Comparison of ENCODE assay signal across 2 cellular contexts in the genomic region with DNA sequence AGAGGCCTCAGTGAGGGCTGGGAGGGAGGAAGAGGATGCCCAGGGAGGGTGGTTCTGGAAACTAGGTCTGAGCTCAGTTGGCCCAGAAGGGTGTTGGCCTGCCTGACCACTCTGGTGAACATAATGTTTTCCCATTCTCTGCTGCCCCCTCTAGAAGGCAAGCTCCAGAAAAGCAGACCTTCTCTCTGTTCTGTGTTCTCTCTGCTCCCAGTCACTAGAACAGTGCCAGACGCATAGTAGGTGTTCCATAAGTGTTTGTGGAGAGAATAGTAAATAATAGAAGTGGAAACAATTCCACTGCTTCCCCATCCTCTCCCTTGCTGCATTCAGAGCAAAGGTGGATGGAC.
TF ChIP-seq lines count a peak whose summit lies in the region.

No MANE protein-coding gene starts in this region.

TF ChIP-seq in SK-N-SH, 30 proteins besides CTCF, POLR2A, EP300 and RAD21 (continued from another document):
- TF ChIP-seq REST (IDR thresholded peaks at IDR 0.05; ENCODE audit: low read depth, low read length) (no peak), FOXM1 (IDR thresholded peaks at IDR 0.05; ENCODE audit: low read depth) (no peak), EZH2phosphoT487 (IDR thresholded peaks at IDR 0.05; ENCODE audit: borderline replicate concordance, low read depth) (no peak), RCOR1 (IDR thresholded peaks at IDR 0.05; ENCODE audit: low read length) (no peak), RXRA (IDR thresholded peaks at IDR 0.05; ENCODE audit: borderline replicate concordance, low read depth) (no peak), FOSL2 (IDR thresholded peaks at IDR 0.05; ENCODE audit: borderline replicate concordance, low read depth) (no peak), GATA2 (CRISPR knock-in tag; IDR thresholded peaks at IDR 0.05) (no peak), TCF12 (IDR thresholded peaks at IDR 0.05) (no peak)
TF ChIP-seq in SK-N-SH: peak in this region for 0.

TF ChIP-seq in SK-N-SH treated with all-trans-retinoic acid at 6 μM for 48 hours, 23 proteins besides CTCF, POLR2A, EP300 and RAD21 (continued from another document):
- TF ChIP-seq, protein P1, sequence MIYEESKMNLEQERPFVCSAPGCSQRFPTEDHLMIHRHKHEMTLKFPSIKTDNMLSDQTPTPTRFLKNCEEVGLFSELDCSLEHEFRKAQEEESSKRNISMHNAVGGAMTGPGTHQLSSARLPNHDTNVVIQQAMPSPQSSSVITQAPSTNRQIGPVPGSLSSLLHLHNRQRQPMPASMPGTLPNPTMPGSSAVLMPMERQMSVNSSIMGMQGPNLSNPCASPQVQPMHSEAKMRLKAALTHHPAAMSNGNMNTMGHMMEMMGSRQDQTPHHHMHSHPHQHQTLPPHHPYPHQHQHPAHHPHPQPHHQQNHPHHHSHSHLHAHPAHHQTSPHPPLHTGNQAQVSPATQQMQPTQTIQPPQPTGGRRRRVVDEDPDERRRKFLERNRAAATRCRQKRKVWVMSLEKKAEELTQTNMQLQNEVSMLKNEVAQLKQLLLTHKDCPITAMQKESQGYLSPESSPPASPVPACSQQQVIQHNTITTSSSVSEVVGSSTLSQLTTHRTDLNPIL (CRISPR knock-in tag; IDR thresholded peaks at IDR 0.05; ENCODE audit: low read depth), result no peak
- TF ChIP-seq ESRRG (CRISPR knock-in tag; IDR thresholded peaks at IDR 0.05) (no peak), ZNF70 (CRISPR knock-in tag; IDR thresholded peaks at IDR 0.05) (no peak), ZFP30 (CRISPR knock-in tag; IDR thresholded peaks at IDR 0.05) (no peak), ZC3H10 (CRISPR knock-in tag; IDR thresholded peaks at IDR 0.05) (no peak), ARNTL (CRISPR knock-in tag; IDR thresholded peaks at IDR 0.05; ENCODE audit: borderline replicate concordance, low read depth) (no peak), RARB (CRISPR knock-in tag; IDR thresholded peaks at IDR 0.05) (no peak), OSR1 (CRISPR knock-in tag; IDR thresholded peaks at IDR 0.05) (no peak), TCF4 (CRISPR knock-in tag; IDR thresholded peaks at IDR 0.05; ENCODE audit: borderline replicate concordance) (no peak), TOX (CRISPR knock-in tag; IDR thresholded peaks at IDR 0.05; ENCODE audit: borderline replicate concordance) (no peak), ISL1 (CRISPR knock-in tag; IDR thresholded peaks at IDR 0.05) (no peak), SNAI2 (CRISPR knock-in tag; IDR thresholded peaks at IDR 0.05) (no peak), POU6F1 (CRISPR knock-in tag; IDR thresholded peaks at IDR 0.05; ENCODE audit: borderline replicate concordance, low read depth) (no peak)
- TF ChIP-seq, protein P2, sequence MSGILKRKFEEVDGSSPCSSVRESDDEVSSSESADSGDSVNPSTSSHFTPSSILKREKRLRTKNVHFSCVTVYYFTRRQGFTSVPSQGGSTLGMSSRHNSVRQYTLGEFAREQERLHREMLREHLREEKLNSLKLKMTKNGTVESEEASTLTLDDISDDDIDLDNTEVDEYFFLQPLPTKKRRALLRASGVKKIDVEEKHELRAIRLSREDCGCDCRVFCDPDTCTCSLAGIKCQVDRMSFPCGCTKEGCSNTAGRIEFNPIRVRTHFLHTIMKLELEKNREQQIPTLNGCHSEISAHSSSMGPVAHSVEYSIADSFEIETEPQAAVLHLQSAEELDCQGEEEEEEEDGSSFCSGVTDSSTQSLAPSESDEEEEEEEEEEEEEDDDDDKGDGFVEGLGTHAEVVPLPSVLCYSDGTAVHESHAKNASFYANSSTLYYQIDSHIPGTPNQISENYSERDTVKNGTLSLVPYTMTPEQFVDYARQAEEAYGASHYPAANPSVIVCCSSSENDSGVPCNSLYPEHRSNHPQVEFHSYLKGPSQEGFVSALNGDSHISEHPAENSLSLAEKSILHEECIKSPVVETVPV (CRISPR knock-in tag; IDR thresholded peaks at IDR 0.05), result no peak
